ENCODE assay signal across 14 cellular contexts in genomic region chr2:84908948-84909713, GRCh38. TPM values are rescaled to one million over a fixed set of nuclear protein-coding genes. Genes with fewer than 3 reads are reported as not detected.
DNase-seq lines count a peak whose midpoint lies in the region; ATAC-seq and TF ChIP-seq lines count a peak whose summit lies in the region.
"Had no signal": no experiment of that assay in that cellular context is flagged by ENCODE, and none has a peak within 500 bp of the region (broad histone marks: within the 10 kb centered on the region; RNA-seq: fewer than 3 reads in every experiment).

No MANE protein-coding gene starts in this region.

- no peak for TF ChIP-seq POLR2A in testis (IDR thresholded peaks at IDR 0.05)

- H3K27ac ChIP-seq in epithelial cell of prostate = peak overlapping the region; percentile 99
- no peak overlapping the region for H3K27ac ChIP-seq in testis

- H3K4me1 Mint-ChIP-seq in activated naive CD4-positive, alpha-beta T cell treated with anti-CD3 and anti-CD28 coated beads for 36 hours (ENCODE audit: low read depth) = peaks cover 41% of the 10 kb centered on the region
- H3K4me1 Mint-ChIP-seq in activated CD4-positive, alpha-beta memory T cell treated with anti-CD3 and anti-CD28 coated beads, Interleukin-2, amount 10 ng/mL, durations not matched to agents 7 days and 5 days = peaks cover 52% of the 10 kb centered on the region

- POLR2A ChIA-PET in activated CD4-positive, alpha-beta memory T cell treated with anti-CD3 and anti-CD28 coated beads, Interleukin-2, amount 10 ng/mL, durations not matched to agents 7 days and 5 days (lab: Charles Lee) = interaction anchor here (1.0 to 12.6 kb wide), 11 partner anchors 8 to 68 kb away, joined by 3 to 467 read pairs (median 40); partner anchors contain the start of genes KCMF1 and TRABD2A

- peaks cover 4% of the 10 kb centered on the region for H3K4me1 ChIP-seq in testis
- H3K4me1 ChIP-seq: parathyroid adenoma had no signal

- H3K36me3 ChIP-seq in testis (ENCODE audit: low read depth, missing control alignments) = no peaks in the 10 kb centered on the region

- 91 to 93% methylated on average over 2 of the region's 2 CpGs for WGBS in testis, 2 donors

- peaks cover 10% of the 10 kb centered on the region for H3K9me3 Mint-ChIP-seq in activated naive CD4-positive, alpha-beta T cell treated with anti-CD3 and anti-CD28 coated beads for 36 hours
- peaks cover 18% of the 10 kb centered on the region for H3K9me3 Mint-ChIP-seq in activated CD4-positive, alpha-beta memory T cell treated with anti-CD3 and anti-CD28 coated beads, Interleukin-2, amount 10 ng/mL, durations not matched to agents 7 days and 5 days

- no peak for ATAC-seq in HG03159 (IDR thresholded peaks at IDR 0.05; ENCODE audit: unreplicated experiment)

- intact Hi-C loops in activated naive CD4-positive, alpha-beta T cell treated with anti-CD3 and anti-CD28 coated beads for 36 hours (cut with micrococcal nuclease) = no loop called here
- intact Hi-C loops in testis (cut with DNase I; ENCODE audit: low total_unique reads) = no loop called here

- H3K4me3 Mint-ChIP-seq in activated naive CD4-positive, alpha-beta T cell treated with anti-CD3 and anti-CD28 coated beads for 36 hours = no peak overlapping the region
- H3K4me3 Mint-ChIP-seq in activated CD4-positive, alpha-beta memory T cell treated with anti-CD3 and anti-CD28 coated beads, Interleukin-2, amount 10 ng/mL, durations not matched to agents 7 days and 5 days = peak overlapping the region; percentile 89

- TF ChIP-seq CTCF in testis (IDR thresholded peaks at IDR 0.05) = no peak

- H3K4me3 ChIP-seq in testis = no peak overlapping the region

- H3K27me3 Mint-ChIP-seq in activated naive CD4-positive, alpha-beta T cell treated with anti-CD3 and anti-CD28 coated beads for 36 hours (ENCODE audit: low read depth) = no peaks in the 10 kb centered on the region
- no peaks in the 10 kb centered on the region for H3K27me3 Mint-ChIP-seq in activated CD4-positive, alpha-beta memory T cell treated with anti-CD3 and anti-CD28 coated beads, Interleukin-2, amount 10 ng/mL, durations not matched to agents 7 days and 5 days

- peaks cover 29% of the 10 kb centered on the region for H3K36me3 Mint-ChIP-seq in activated naive CD4-positive, alpha-beta T cell treated with anti-CD3 and anti-CD28 coated beads for 36 hours (ENCODE audit: low read depth)
- H3K36me3 Mint-ChIP-seq in activated CD4-positive, alpha-beta memory T cell treated with anti-CD3 and anti-CD28 coated beads, Interleukin-2, amount 10 ng/mL, durations not matched to agents 7 days and 5 days (ENCODE audit: low read depth) = peaks cover 56% of the 10 kb centered on the region

- H3K9me3 ChIP-seq in testis = no peaks in the 10 kb centered on the region

- H3K27ac Mint-ChIP-seq in activated naive CD4-positive, alpha-beta T cell treated with anti-CD3 and anti-CD28 coated beads for 36 hours = peak overlapping the region; percentile 81
- peak overlapping the region; percentile 94 for H3K27ac Mint-ChIP-seq in activated CD4-positive, alpha-beta memory T cell treated with anti-CD3 and anti-CD28 coated beads, Interleukin-2, amount 10 ng/mL, durations not matched to agents 7 days and 5 days

- peak; percentile 36 for DNase-seq in activated naive CD4-positive, alpha-beta T cell treated with anti-CD3 and anti-CD28 coated beads for 36 hours
- no peak for DNase-seq in activated naive CD4-positive, alpha-beta T cell treated with anti-CD3 and anti-CD28 coated beads, Interleukin-2, amount 50 U/mL, for 16 hours
- DNase-seq in activated CD4-positive, alpha-beta memory T cell treated with anti-CD3 and anti-CD28 coated beads, Interleukin-2, amount 10 ng/mL, durations not matched to agents 7 days and 5 days = peak; percentile 80
- DNase-seq in epithelial cell of prostate (ENCODE audit: low read depth, low spot score) (no peak), testis (peak; percentile 9), LoVo (ENCODE audit: low spot score) (no peak), OCI-M1 (lab: John Stamatoyannopoulos, UW) (no peak)
- DNase-seq: activated CD4-positive, CD25-positive, alpha-beta regulatory T cell; kidney glomerular epithelial cell; NCI-H2107; RPMI8226; stimulated activated CD4-positive, alpha-beta T cell treated with anti-CD3 and anti-CD28 coated beads, Interleukin-4, amount 100 ng/mL, for 24 hours had no signal

- CTCF ChIA-PET in activated naive CD4-positive, alpha-beta T cell treated with anti-CD3 and anti-CD28 coated beads for 36 hours (lab: Charles Lee) = interaction anchor here (0.7 to 5.1 kb wide), 3 partner anchors 11 to 27 kb away, joined by 4 to 43 read pairs (median 28); no protein-coding TSS in a partner anchor
- CTCF ChIA-PET in activated CD4-positive, alpha-beta memory T cell treated with anti-CD3 and anti-CD28 coated beads, Interleukin-2, amount 10 ng/mL, durations not matched to agents 7 days and 5 days (lab: Charles Lee) = interaction anchor here (0.8 to 4.8 kb wide), 3 partner anchors 11 to 28 kb away, joined by 3 to 105 read pairs (median 39); partner anchors contain the start of gene TRABD2A

- no peaks in the 10 kb centered on the region for H3K27me3 ChIP-seq in testis

RNA-seq across cellular contexts. Expression of gene TMSB10, which starts 3.7 kb away (rescaled TPM):
- total RNA-seq in activated naive CD4-positive, alpha-beta T cell treated with anti-CD3 and anti-CD28 coated beads for 36 hours = 1,000 to 10,000 TPM; 1,772 to 1,864 TPM
- 1,000 to 10,000 TPM; 5,686 to 5,768 TPM for total RNA-seq in activated CD4-positive, alpha-beta memory T cell treated with anti-CD3 and anti-CD28 coated beads, Interleukin-2, amount 10 ng/mL, durations not matched to agents 7 days and 5 days
- total RNA-seq in testis = 1,000 to 10,000 TPM; 2,819 to 3,571 TPM
- 1,824 TPM for polyA plus RNA-seq in testis (ENCODE audit: insufficient read depth, low read depth, low replicate concordance)

RNA-seq across cellular contexts. Expression of gene TRABD2A, which starts 28.2 kb away (rescaled TPM):
- total RNA-seq in activated naive CD4-positive, alpha-beta T cell treated with anti-CD3 and anti-CD28 coated beads for 36 hours = 10 to 100 TPM; 40.4 to 41.7 TPM
- total RNA-seq in activated CD4-positive, alpha-beta memory T cell treated with anti-CD3 and anti-CD28 coated beads, Interleukin-2, amount 10 ng/mL, durations not matched to agents 7 days and 5 days = 10 to 100 TPM; 35.9 to 38.3 TPM
- total RNA-seq in testis = 10 to 100 TPM; 19.1 to 44.1 TPM
- 82.5 TPM for polyA plus RNA-seq in testis (ENCODE audit: insufficient read depth, low read depth, low replicate concordance)

Comparison
In these comparisons a context has a peak if more than half of its experiments do, and no peak if none do; other contexts are left out.
1. DNase-seq: peak in activated naive CD4-positive, alpha-beta T cell treated with anti-CD3 and anti-CD28 coated beads for 36 hours (single experiment), activated CD4-positive, alpha-beta memory T cell treated with anti-CD3 and anti-CD28 coated beads, Interleukin-2, amount 10 ng/mL, durations not matched to agents 7 days and 5 days (single experiment) and testis (single experiment); none in activated naive CD4-positive, alpha-beta T cell treated with anti-CD3 and anti-CD28 coated beads, Interleukin-2, amount 50 U/mL, for 16 hours (single experiment), epithelial cell of prostate (single experiment), LoVo (single experiment) and OCI-M1 (single experiment).